Comparison of ENCODE assay signal across 1 cellular context in the genomic region with DNA sequence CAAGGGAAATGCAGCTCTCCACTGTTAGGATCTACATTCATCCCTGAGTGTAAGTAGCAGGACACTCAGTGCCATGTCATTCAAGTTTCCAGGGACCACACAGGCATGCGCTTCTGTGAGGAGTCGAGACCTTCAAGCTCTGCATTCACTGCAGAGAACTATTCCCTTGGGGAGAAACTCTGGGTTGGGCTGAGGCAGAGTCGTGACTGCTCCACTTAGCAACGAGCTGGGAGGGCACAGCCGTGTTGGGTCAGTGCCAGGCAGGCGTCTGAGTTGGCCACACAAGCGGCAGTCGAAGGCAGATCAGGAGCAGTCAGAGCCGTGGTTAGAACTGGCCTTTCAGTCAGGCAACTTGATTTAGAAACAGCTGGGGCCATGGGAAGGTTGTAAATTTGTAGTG.
A peak's percentile ranks its signal among the peaks of the same experiment; 100 is the strongest.
TF ChIP-seq lines count a peak whose summit lies in the region.

No MANE protein-coding gene starts in this region.

TF ChIP-seq in HEK293, 187 proteins besides CTCF, POLR2A, EP300 and RAD21 (continued from another document):
- TF ChIP-seq YY2 (tag by site-specific recombination; IDR thresholded peaks at IDR 0.05) (no peak), ZNF114 (tag by site-specific recombination; IDR thresholded peaks at IDR 0.05) (no peak), ZNF223 (tag by site-specific recombination; IDR thresholded peaks at IDR 0.05) (no peak), ZNF10 (tag by site-specific recombination; IDR thresholded peaks at IDR 0.05) (no peak), ZNF146 (tag by site-specific recombination; IDR thresholded peaks at IDR 0.05) (no peak), ZNF747 (tag by site-specific recombination; IDR thresholded peaks at IDR 0.05) (no peak), WT1 (tag by site-specific recombination; IDR thresholded peaks at IDR 0.05) (no peak), ZNF169 (tag by site-specific recombination; IDR thresholded peaks at IDR 0.05) (no peak), FEZF1 (tag by site-specific recombination; IDR thresholded peaks at IDR 0.05) (peak; percentile 21; the same call in 1 of the 2 replicates), KLF10 (tag by site-specific recombination; IDR thresholded peaks at IDR 0.05) (no peak), ZNF133 (tag by site-specific recombination; IDR thresholded peaks at IDR 0.05) (no peak), ZNF335 (tag by site-specific recombination; conservative IDR thresholded peaks at IDR 0.05) (peak; percentile 79), ZNF791 (tag by site-specific recombination; IDR thresholded peaks at IDR 0.05) (no peak), KLF16 (tag by site-specific recombination; IDR thresholded peaks at IDR 0.05) (no peak)
- TF ChIP-seq, protein P1, sequence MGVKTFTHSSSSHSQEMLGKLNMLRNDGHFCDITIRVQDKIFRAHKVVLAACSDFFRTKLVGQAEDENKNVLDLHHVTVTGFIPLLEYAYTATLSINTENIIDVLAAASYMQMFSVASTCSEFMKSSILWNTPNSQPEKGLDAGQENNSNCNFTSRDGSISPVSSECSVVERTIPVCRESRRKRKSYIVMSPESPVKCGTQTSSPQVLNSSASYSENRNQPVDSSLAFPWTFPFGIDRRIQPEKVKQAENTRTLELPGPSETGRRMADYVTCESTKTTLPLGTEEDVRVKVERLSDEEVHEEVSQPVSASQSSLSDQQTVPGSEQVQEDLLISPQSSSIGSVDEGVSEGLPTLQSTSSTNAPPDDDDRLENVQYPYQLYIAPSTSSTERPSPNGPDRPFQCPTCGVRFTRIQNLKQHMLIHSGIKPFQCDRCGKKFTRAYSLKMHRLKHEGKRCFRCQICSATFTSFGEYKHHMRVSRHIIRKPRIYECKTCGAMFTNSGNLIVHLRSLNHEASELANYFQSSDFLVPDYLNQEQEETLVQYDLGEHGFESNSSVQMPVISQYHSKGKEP (tag by site-specific recombination; IDR thresholded peaks at IDR 0.05) = peak; percentile 76
- TF ChIP-seq, protein P2, sequence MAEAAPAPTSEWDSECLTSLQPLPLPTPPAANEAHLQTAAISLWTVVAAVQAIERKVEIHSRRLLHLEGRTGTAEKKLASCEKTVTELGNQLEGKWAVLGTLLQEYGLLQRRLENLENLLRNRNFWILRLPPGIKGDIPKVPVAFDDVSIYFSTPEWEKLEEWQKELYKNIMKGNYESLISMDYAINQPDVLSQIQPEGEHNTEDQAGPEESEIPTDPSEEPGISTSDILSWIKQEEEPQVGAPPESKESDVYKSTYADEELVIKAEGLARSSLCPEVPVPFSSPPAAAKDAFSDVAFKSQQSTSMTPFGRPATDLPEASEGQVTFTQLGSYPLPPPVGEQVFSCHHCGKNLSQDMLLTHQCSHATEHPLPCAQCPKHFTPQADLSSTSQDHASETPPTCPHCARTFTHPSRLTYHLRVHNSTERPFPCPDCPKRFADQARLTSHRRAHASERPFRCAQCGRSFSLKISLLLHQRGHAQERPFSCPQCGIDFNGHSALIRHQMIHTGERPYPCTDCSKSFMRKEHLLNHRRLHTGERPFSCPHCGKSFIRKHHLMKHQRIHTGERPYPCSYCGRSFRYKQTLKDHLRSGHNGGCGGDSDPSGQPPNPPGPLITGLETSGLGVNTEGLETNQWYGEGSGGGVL (tag by site-specific recombination; IDR thresholded peaks at IDR 0.05) = no peak
- TF ChIP-seq, protein P3, sequence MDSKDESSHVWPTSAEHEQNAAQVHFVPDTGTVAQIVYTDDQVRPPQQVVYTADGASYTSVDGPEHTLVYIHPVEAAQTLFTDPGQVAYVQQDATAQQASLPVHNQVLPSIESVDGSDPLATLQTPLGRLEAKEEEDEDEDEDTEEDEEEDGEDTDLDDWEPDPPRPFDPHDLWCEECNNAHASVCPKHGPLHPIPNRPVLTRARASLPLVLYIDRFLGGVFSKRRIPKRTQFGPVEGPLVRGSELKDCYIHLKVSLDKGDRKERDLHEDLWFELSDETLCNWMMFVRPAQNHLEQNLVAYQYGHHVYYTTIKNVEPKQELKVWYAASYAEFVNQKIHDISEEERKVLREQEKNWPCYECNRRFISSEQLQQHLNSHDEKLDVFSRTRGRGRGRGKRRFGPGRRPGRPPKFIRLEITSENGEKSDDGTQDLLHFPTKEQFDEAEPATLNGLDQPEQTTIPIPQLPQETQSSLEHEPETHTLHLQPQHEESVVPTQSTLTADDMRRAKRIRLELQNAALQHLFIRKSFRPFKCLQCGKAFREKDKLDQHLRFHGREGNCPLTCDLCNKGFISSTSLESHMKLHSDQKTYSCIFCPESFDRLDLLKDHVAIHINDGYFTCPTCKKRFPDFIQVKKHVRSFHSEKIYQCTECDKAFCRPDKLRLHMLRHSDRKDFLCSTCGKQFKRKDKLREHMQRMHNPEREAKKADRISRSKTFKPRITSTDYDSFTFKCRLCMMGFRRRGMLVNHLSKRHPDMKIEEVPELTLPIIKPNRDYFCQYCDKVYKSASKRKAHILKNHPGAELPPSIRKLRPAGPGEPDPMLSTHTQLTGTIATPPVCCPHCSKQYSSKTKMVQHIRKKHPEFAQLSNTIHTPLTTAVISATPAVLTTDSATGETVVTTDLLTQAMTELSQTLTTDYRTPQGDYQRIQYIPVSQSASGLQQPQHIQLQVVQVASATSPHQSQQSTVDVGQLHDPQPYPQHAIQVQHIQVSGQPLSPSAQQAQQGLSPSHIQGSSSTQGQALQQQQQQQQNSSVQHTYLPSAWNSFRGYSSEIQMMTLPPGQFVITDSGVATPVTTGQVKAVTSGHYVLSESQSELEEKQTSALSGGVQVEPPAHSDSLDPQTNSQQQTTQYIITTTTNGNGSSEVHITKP (tag by site-specific recombination; IDR thresholded peaks at IDR 0.05) = no peak
- TF ChIP-seq, protein P4, sequence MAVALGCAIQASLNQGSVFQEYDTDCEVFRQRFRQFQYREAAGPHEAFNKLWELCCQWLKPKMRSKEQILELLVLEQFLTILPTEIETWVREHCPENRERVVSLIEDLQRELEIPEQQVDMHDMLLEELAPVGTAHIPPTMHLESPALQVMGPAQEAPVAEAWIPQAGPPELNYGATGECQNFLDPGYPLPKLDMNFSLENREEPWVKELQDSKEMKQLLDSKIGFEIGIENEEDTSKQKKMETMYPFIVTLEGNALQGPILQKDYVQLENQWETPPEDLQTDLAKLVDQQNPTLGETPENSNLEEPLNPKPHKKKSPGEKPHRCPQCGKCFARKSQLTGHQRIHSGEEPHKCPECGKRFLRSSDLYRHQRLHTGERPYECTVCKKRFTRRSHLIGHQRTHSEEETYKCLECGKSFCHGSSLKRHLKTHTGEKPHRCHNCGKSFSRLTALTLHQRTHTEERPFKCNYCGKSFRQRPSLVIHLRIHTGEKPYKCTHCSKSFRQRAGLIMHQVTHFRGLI (tag by site-specific recombination; IDR thresholded peaks at IDR 0.05) = peak; percentile 92
- TF ChIP-seq, protein P5, sequence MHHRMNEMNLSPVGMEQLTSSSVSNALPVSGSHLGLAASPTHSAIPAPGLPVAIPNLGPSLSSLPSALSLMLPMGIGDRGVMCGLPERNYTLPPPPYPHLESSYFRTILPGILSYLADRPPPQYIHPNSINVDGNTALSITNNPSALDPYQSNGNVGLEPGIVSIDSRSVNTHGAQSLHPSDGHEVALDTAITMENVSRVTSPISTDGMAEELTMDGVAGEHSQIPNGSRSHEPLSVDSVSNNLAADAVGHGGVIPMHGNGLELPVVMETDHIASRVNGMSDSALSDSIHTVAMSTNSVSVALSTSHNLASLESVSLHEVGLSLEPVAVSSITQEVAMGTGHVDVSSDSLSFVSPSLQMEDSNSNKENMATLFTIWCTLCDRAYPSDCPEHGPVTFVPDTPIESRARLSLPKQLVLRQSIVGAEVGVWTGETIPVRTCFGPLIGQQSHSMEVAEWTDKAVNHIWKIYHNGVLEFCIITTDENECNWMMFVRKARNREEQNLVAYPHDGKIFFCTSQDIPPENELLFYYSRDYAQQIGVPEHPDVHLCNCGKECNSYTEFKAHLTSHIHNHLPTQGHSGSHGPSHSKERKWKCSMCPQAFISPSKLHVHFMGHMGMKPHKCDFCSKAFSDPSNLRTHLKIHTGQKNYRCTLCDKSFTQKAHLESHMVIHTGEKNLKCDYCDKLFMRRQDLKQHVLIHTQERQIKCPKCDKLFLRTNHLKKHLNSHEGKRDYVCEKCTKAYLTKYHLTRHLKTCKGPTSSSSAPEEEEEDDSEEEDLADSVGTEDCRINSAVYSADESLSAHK (tag by site-specific recombination; IDR thresholded peaks at IDR 0.05) = no peak
